ENCODE assay signal across 8 cellular contexts in genomic region chr17:48678141-48678971, GRCh38. TPM values are rescaled to one million over a fixed set of nuclear protein-coding genes. Genes with fewer than 3 reads are reported as not detected.
DNase-seq lines count a peak whose midpoint lies in the region; ATAC-seq, FAIRE-seq and TF ChIP-seq lines count a peak whose summit lies in the region.

No MANE protein-coding gene starts in this region.

- H3K4me3 ChIP-seq in fibroblast of lung (replicated peaks in 1 of 4; ENCODE audit: control extremely low read depth in 1 of 4, insufficient read depth in 1 of 4, low read depth in 3 of 4, low read length in 4 of 4): no peak overlapping the region

- H3K27ac Mint-ChIP-seq in natural killer cell: no peak overlapping the region

- no peaks in the 10 kb centered on the region for H3K79me2 ChIP-seq in fibroblast of lung (ENCODE audit: control insufficient read depth, insufficient read depth, low read length)

- ATAC-seq in activated T-cell treated with anti-CD3 and anti-CD28 coated beads, Interleukin-2, amount 50 U/mL, for 4 hours: peak; percentile 92 to 95
- peak; percentile 85 to 99 (median 98) for ATAC-seq in natural killer cell
- ATAC-seq in HG02852 (IDR thresholded peaks at IDR 0.05; ENCODE audit: unreplicated experiment): no peak

- TF ChIP-seq CTCF in fibroblast of lung (conservative IDR thresholded peaks at IDR 0.05 in 1 of 2, IDR thresholded peaks at IDR 0.05 in 1 of 2; ENCODE audit: low read depth in 1 of 2, low read length in 2 of 2) (peak; percentile 71 to 73), natural killer cell (IDR thresholded peaks at IDR 0.05) (peak; percentile 94)

- no peak overlapping the region for H3K27ac ChIP-seq in fibroblast of lung (ENCODE audit: insufficient read depth, low read length)

- H3K36me3 Mint-ChIP-seq in activated T-cell treated with anti-CD3 and anti-CD28 coated beads, Interleukin-2, amount 50 U/mL, for 4 hours (ENCODE audit: insufficient read depth): no peaks in the 10 kb centered on the region
- no peaks in the 10 kb centered on the region for H3K36me3 Mint-ChIP-seq in natural killer cell

- intact Hi-C loops in natural killer cell (cut with micrococcal nuclease): loop anchor here (1.0 to 5.0 kb wide), 3 partner anchors 114 to 354 kb away; no protein-coding TSS in a partner anchor

- no peak overlapping the region for H3K9ac ChIP-seq in fibroblast of lung (ENCODE audit: insufficient read depth, low read length)

- peak; percentile 53 for FAIRE-seq in G401.6 (lab: Jason Lieb, UNC)

- H3K4me1 Mint-ChIP-seq in activated T-cell treated with anti-CD3 and anti-CD28 coated beads, Interleukin-2, amount 50 U/mL, for 4 hours (ENCODE audit: low read depth): peaks cover 2% of the 10 kb centered on the region
- H3K4me1 Mint-ChIP-seq in natural killer cell: peaks cover 0 to 4% of the 10 kb centered on the region in 2 donors

- no peaks in the 10 kb centered on the region for H3K9me3 ChIP-seq in fibroblast of lung (ENCODE audit: control insufficient read depth, insufficient read depth, low read depth, low read length)

- no peaks in the 10 kb centered on the region for H3K4me1 ChIP-seq in fibroblast of lung (ENCODE audit: control insufficient read depth, extremely low read depth, insufficient read depth, low read length)

- H3K27me3 Mint-ChIP-seq in activated T-cell treated with anti-CD3 and anti-CD28 coated beads, Interleukin-2, amount 50 U/mL, for 4 hours (ENCODE audit: low read depth): peaks cover 45% of the 10 kb centered on the region
- H3K27me3 Mint-ChIP-seq in natural killer cell (ENCODE audit: low read depth in 2 of 2): peaks cover 32 to 41% of the 10 kb centered on the region in 2 donors

- H3K9me3 Mint-ChIP-seq in activated T-cell treated with anti-CD3 and anti-CD28 coated beads, Interleukin-2, amount 50 U/mL, for 4 hours: no peaks in the 10 kb centered on the region
- H3K9me3 Mint-ChIP-seq in natural killer cell: no peaks in the 10 kb centered on the region

- H3K4me2 ChIP-seq in fibroblast of lung (ENCODE audit: extremely low read depth, insufficient read depth, low read length): no peak overlapping the region

- no peak overlapping the region for H2AFZ ChIP-seq in fibroblast of lung (ENCODE audit: low read length)

- DNase-seq in HT-29 (ENCODE audit: low spot score): peak; percentile 57
- DNase-seq in OCI-M2 (lab: John Stamatoyannopoulos, UW; ENCODE audit: unreplicated experiment): peak; percentile 14
- peak; percentile 67 for DNase-seq in activated T-cell treated with anti-CD3 and anti-CD28 coated beads, Interleukin-2, amount 50 U/mL, for 4 hours
- DNase-seq in fibroblast of lung (ENCODE audit: low read depth in 2 of 2): peak; percentile 16 to 21
- DNase-seq in natural killer cell: peak; percentile 75
- peak; percentile 61 for DNase-seq in stimulated activated naive CD4-positive, alpha-beta T cell treated with Interleukin-2 at 50 U/mL for 16 hours (lab: John Stamatoyannopoulos, UW)

- H4K20me1 ChIP-seq in fibroblast of lung (ENCODE audit: control insufficient read depth, extremely low read depth, insufficient read depth, low read length): no peaks in the 10 kb centered on the region

- no peaks in the 10 kb centered on the region for H3K36me3 ChIP-seq in fibroblast of lung (ENCODE audit: control insufficient read depth, insufficient read depth, low read length)

- peaks cover 6% of the 10 kb centered on the region for H3K27me3 ChIP-seq in fibroblast of lung (ENCODE audit: control insufficient read depth, insufficient read depth, low read length)

- no peak overlapping the region for H3K4me3 Mint-ChIP-seq in activated T-cell treated with anti-CD3 and anti-CD28 coated beads, Interleukin-2, amount 50 U/mL, for 4 hours
- H3K4me3 Mint-ChIP-seq in natural killer cell: no peak overlapping the region

RNA-seq across cellular contexts. Expression of gene PRAC1, which starts 44.0 kb away (rescaled TPM):
- total RNA-seq in HT-29 (2014; rRNA removed; shearing (Covaris generic)): not detected in 2 replicates
- not detected for total RNA-seq in activated T-cell treated with anti-CD3 and anti-CD28 coated beads, Interleukin-2, amount 50 U/mL, for 4 hours
- total RNA-seq in fibroblast of lung: not detected in 2 replicates
- not detected in 2 replicates for polyA plus RNA-seq in fibroblast of lung
- not detected in 2 replicates for polyA plus RNA-seq in fibroblast of lung (2012)
- not detected in 2 replicates for polyA minus RNA-seq in fibroblast of lung (ENCODE audit: low replicate concordance)
- total RNA-seq in natural killer cell: not detected

RNA-seq across cellular contexts. Expression of gene PRAC2, which starts 44.6 kb away (rescaled TPM):
- 0.76 TPM in 1 of 2 replicates, not detected in the other for total RNA-seq in HT-29 (2014; rRNA removed; shearing (Covaris generic))
- total RNA-seq in activated T-cell treated with anti-CD3 and anti-CD28 coated beads, Interleukin-2, amount 50 U/mL, for 4 hours: not detected
- total RNA-seq in fibroblast of lung: not detected in 2 replicates
- polyA plus RNA-seq in fibroblast of lung: not detected in 2 replicates
- polyA plus RNA-seq in fibroblast of lung (2012): not detected in 2 replicates
- polyA minus RNA-seq in fibroblast of lung (ENCODE audit: low replicate concordance): not detected in 2 replicates
- total RNA-seq in natural killer cell: not detected

RNA-seq across cellular contexts. Expression of gene HOXB13, which starts 50.2 kb away (rescaled TPM):
- 3.5 and 5.3 TPM in 2 replicates for total RNA-seq in HT-29 (2014; rRNA removed; shearing (Covaris generic))
- under 1 TPM in 1 of 3 donors, not detected in 2; 0.11 TPM for total RNA-seq in activated T-cell treated with anti-CD3 and anti-CD28 coated beads, Interleukin-2, amount 50 U/mL, for 4 hours
- not detected in 2 replicates for total RNA-seq in fibroblast of lung
- not detected in 2 replicates for polyA plus RNA-seq in fibroblast of lung
- polyA plus RNA-seq in fibroblast of lung (2012): not detected in 2 replicates
- polyA minus RNA-seq in fibroblast of lung (ENCODE audit: low replicate concordance): not detected in 2 replicates
- total RNA-seq in natural killer cell: not detected

RNA-seq across cellular contexts. Expression of gene HOXB9, which starts 52.2 kb away (rescaled TPM):
- total RNA-seq in HT-29 (2014; rRNA removed; shearing (Covaris generic)): 177 and 188 TPM in 2 replicates
- total RNA-seq in activated T-cell treated with anti-CD3 and anti-CD28 coated beads, Interleukin-2, amount 50 U/mL, for 4 hours: 1 to 10 TPM in 2 of 3 donors, under 1 TPM in 1; 0.63 to 1.4 (median 1.2) TPM
- total RNA-seq in fibroblast of lung: not detected in 2 replicates
- polyA plus RNA-seq in fibroblast of lung: 0.06 TPM in 1 of 2 replicates, not detected in the other
- not detected in 2 replicates for polyA plus RNA-seq in fibroblast of lung (2012)
- polyA minus RNA-seq in fibroblast of lung (ENCODE audit: low replicate concordance): not detected in 2 replicates
- 1 to 10 TPM in 1 of 3 donors, under 1 TPM in 2; 0.12 to 1.0 (median 0.18) TPM for total RNA-seq in natural killer cell

Comparison
In these comparisons a context has a peak if more than half of its experiments do, and no peak if none do; other contexts are left out.
1. DNase-seq: peak in every context shown above with its lines; median percentile 75 in natural killer cell; 67 in activated T-cell treated with anti-CD3 and anti-CD28 coated beads, Interleukin-2, amount 50 U/mL, for 4 hours; 61 in stimulated activated naive CD4-positive, alpha-beta T cell treated with Interleukin-2 at 50 U/mL for 16 hours; 57 in HT-29; 18 in fibroblast of lung; 14 in OCI-M2.